Comparison of ENCODE assay signal across 1 cellular context in genomic region chr17:77098884-77099545, GRCh38.
TF ChIP-seq lines count a peak whose summit lies in the region.

No MANE protein-coding gene starts in this region.

TF ChIP-seq in HepG2, 621 proteins besides CTCF, POLR2A, EP300 and RAD21 (continued from another document and continues in another):
- no peak for TF ChIP-seq ZNF142 (CRISPR knock-in tag; IDR thresholded peaks at IDR 0.05)
- peak; percentile 90 for TF ChIP-seq TGIF2 (CRISPR knock-in tag; IDR thresholded peaks at IDR 0.05)
- TF ChIP-seq ZNF605 (CRISPR knock-in tag; IDR thresholded peaks at IDR 0.05): no peak
- 0 out of 2 replicates have a peak, but pooled peaks have one; percentile 9 for TF ChIP-seq MEIS2 (CRISPR knock-in tag; IDR thresholded peaks at IDR 0.05)
- no peak for TF ChIP-seq DDIT3 (CRISPR knock-in tag; IDR thresholded peaks at IDR 0.05)
- no peak for TF ChIP-seq ZNF691 (CRISPR knock-in tag; IDR thresholded peaks at IDR 0.05; ENCODE audit: borderline replicate concordance, low read depth)
- TF ChIP-seq SIN3A (IDR thresholded peaks at IDR 0.05; ENCODE audit: borderline replicate concordance, low read depth, low read length): peak; percentile 67; the same call in 1 of the 2 replicates
- TF ChIP-seq MBNL3 (CRISPR knock-in tag; conservative IDR thresholded peaks at IDR 0.05): no peak
- TF ChIP-seq LRRFIP1 (CRISPR knock-in tag; conservative IDR thresholded peaks at IDR 0.05): no peak
- TF ChIP-seq ZBTB38 (CRISPR knock-in tag; IDR thresholded peaks at IDR 0.05): no peak
- peak; percentile 38; the same call in 1 of the 2 replicates for TF ChIP-seq PATZ1 (CRISPR knock-in tag; IDR thresholded peaks at IDR 0.05)
- TF ChIP-seq ZNF552 (CRISPR knock-in tag; IDR thresholded peaks at IDR 0.05; ENCODE audit: borderline replicate concordance): no peak
- TF ChIP-seq FUBP1 (CRISPR knock-in tag; IDR thresholded peaks at IDR 0.05; ENCODE audit: borderline replicate concordance): no peak
- TF ChIP-seq ZNF468 (CRISPR knock-in tag; IDR thresholded peaks at IDR 0.05): no peak
- peak; percentile 43; the same call in 1 of the 2 replicates for TF ChIP-seq YEATS4 (CRISPR knock-in tag; IDR thresholded peaks at IDR 0.05; ENCODE audit: borderline replicate concordance)
- no peak for TF ChIP-seq ZNF138 (CRISPR knock-in tag; IDR thresholded peaks at IDR 0.05; ENCODE audit: low read depth)
- TF ChIP-seq HOXA3 (CRISPR knock-in tag; IDR thresholded peaks at IDR 0.05): 0 out of 2 replicates have a peak, but pooled peaks have one; percentile 26
- TF ChIP-seq MLXIP (CRISPR knock-in tag; IDR thresholded peaks at IDR 0.05; ENCODE audit: borderline replicate concordance): no peak
- no peak for TF ChIP-seq PHF21A (CRISPR knock-in tag; IDR thresholded peaks at IDR 0.05)
- TF ChIP-seq ARID4A (CRISPR knock-in tag; IDR thresholded peaks at IDR 0.05; ENCODE audit: borderline replicate concordance): peak; percentile 67; the same call in 1 of the 2 replicates
- no peak for TF ChIP-seq ZNF841 (CRISPR knock-in tag; IDR thresholded peaks at IDR 0.05; ENCODE audit: borderline replicate concordance)
- no peak for TF ChIP-seq ZNF292 (CRISPR knock-in tag; IDR thresholded peaks at IDR 0.05; ENCODE audit: borderline replicate concordance, low read depth)
- TF ChIP-seq ZSCAN5A (CRISPR knock-in tag; IDR thresholded peaks at IDR 0.05; ENCODE audit: borderline replicate concordance): no peak
- TF ChIP-seq EED (CRISPR knock-in tag; IDR thresholded peaks at IDR 0.05): no peak
- TF ChIP-seq ATM (IDR thresholded peaks at IDR 0.05; ENCODE audit: borderline replicate concordance): no peak
- TF ChIP-seq NCOA2 (CRISPR knock-in tag; IDR thresholded peaks at IDR 0.05): peak; percentile 43; the same call in 1 of the 2 replicates
- TF ChIP-seq ZNF30 (CRISPR knock-in tag; IDR thresholded peaks at IDR 0.05): no peak
- no peak for TF ChIP-seq SIX4 (CRISPR knock-in tag; IDR thresholded peaks at IDR 0.05)
- TF ChIP-seq MYPOP (CRISPR knock-in tag; IDR thresholded peaks at IDR 0.05): no peak
- no peak for TF ChIP-seq ETV6 (CRISPR knock-in tag; conservative IDR thresholded peaks at IDR 0.05)
- TF ChIP-seq ZNF160 (CRISPR knock-in tag; IDR thresholded peaks at IDR 0.05): no peak
- no peak for TF ChIP-seq KMT2A (CRISPR knock-in tag; IDR thresholded peaks at IDR 0.05)
